Comparison of ENCODE assay signal across 27 cellular contexts in the genomic region with DNA sequence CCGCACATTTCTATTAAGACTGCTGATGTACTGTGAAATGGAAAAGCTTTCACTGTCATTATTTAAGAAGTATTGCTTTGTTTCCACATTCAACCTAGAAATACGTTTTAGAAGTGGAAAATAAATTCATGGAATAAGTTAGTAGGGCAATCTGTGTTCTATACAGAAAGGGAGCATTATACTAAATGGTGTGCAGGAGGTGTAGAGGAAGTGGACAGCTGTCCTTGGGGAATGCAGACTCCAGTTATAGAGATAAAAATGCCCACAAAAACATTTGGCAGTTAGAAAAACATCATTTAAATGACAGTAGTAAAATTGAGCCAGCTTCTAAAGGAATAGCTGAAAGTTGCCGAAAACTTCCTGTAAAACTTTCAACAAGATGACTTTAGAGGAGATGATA.
"Had no signal": no experiment of that assay in that cellular context is flagged by ENCODE, and none has a peak within 500 bp of the region (broad histone marks: within the 10 kb centered on the region; RNA-seq: fewer than 3 reads in every experiment).

No MANE protein-coding gene starts in this region.

- H3K27ac ChIP-seq: coronary artery, foreskin keratinocyte, gastroesophageal sphincter, heart left ventricle, hepatocyte, ovary, psoas muscle, sigmoid colon, skin epidermis, spleen, thoracic aorta, tibial nerve, upper lobe of left lung had no signal

- ATAC-seq: effector memory CD8-positive, alpha-beta T cell; esophagus mucosa; foreskin keratinocyte; gastroesophageal sphincter; heart left ventricle; left lobe of liver; mucosa of descending colon; naive thymus-derived CD4-positive, alpha-beta T cell; psoas muscle; right cardiac atrium; stimulated activated naive B cell treated with anti-CD40 and anti-IgM and Interleukin-4, amounts not matched to agents 10 μg/mL and 1 μg/mL and 100 μg/mL, for 72 hours had no signal

- H3K27me3 ChIP-seq: foreskin keratinocyte, gastroesophageal sphincter, heart left ventricle, hepatocyte, ovary, sigmoid colon, spleen, tibial nerve, upper lobe of left lung had no signal

- H3K36me3 ChIP-seq: ovary had no signal

- H2AFZ ChIP-seq: hepatocyte had no signal

- DNase-seq: effector memory CD8-positive, alpha-beta T cell; foreskin keratinocyte; heart left ventricle; kidney; mesenchymal stem cell; mucosa of descending colon; naive thymus-derived CD4-positive, alpha-beta T cell; nephron progenitor cell; nucleus accumbens; ovary; posterior cingulate gyrus; psoas muscle; right cardiac atrium; sigmoid colon; spleen; stimulated activated CD4-positive, alpha-beta T cell treated with anti-CD3 and anti-CD28 coated beads, Interleukin-4, amount 100 ng/mL, for 4 hours; stimulated activated naive B cell treated with anti-CD40 and anti-IgM and Interleukin-4, amounts not matched to agents 10 μg/mL and 1 μg/mL and 100 μg/mL, for 72 hours; upper lobe of left lung had no signal

- H3K79me2 ChIP-seq: hepatocyte had no signal

- H3K4me2 ChIP-seq: hepatocyte had no signal

- H3K9me3 ChIP-seq: gastroesophageal sphincter, heart left ventricle, mucosa of descending colon, ovary, psoas muscle, sigmoid colon, spleen, thoracic aorta, tibial nerve, upper lobe of left lung had no signal

- H3K4me1 ChIP-seq: gastroesophageal sphincter, heart left ventricle, psoas muscle, sigmoid colon, spleen, tibial nerve, upper lobe of left lung had no signal

- H3K4me3 ChIP-seq: coronary artery, gastroesophageal sphincter, heart left ventricle, hepatocyte, lung, mucosa of descending colon, ovary, psoas muscle, sigmoid colon, skin epidermis, spleen, thoracic aorta, tibial nerve, upper lobe of left lung had no signal
